ENCODE assay signal across 20 cellular contexts in the genomic region with DNA sequence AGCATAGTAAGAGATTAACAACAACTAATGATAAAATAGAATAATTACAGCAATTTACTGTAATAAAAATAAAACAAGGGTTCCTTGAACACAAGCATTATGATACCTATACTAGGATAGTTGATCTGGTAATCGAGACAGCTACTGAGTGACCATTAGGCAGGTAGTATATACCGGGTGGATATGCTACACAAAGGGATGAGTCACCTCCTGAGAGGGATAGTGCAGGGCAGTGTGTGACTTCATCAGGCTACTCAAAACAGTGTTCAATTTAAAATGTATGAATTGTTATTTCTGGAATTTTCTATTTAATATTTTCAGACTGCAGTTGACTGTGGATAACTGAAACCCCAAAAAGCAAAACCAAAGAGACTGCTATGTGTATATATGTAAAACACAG.
"Had no signal": no experiment of that assay in that cellular context is flagged by ENCODE, and none has a peak within 500 bp of the region (broad histone marks: within the 10 kb centered on the region; RNA-seq: fewer than 3 reads in every experiment).

No MANE protein-coding gene starts in this region.

- H3K9me3 ChIP-seq: esophagus squamous epithelium, psoas muscle, right lobe of liver, suprapubic skin, thyroid gland had no signal

- H3K4me1 ChIP-seq: esophagus squamous epithelium, neural progenitor cell, parathyroid adenoma, psoas muscle, right lobe of liver, suprapubic skin, thyroid gland had no signal

- DNase-seq: effector memory CD4-positive, alpha-beta T cell; esophagus squamous epithelium; foreskin melanocyte; head of caudate nucleus; kidney glomerular epithelial cell; mammary epithelial cell; occipital lobe; psoas muscle; retina; right lobe of liver; stimulated activated CD4-positive, alpha-beta T cell treated with anti-CD3 and anti-CD28 coated beads, Interleukin-4, amount 100 ng/mL, for 1 hour; stimulated activated CD8-positive, alpha-beta memory T cell treated with anti-CD3 and anti-CD28 coated beads, Interleukin-4, amount 100 ng/mL, for 48 hours; stimulated activated naive CD8-positive, alpha-beta T cell treated with anti-CD3 and anti-CD28 coated beads, Interleukin-15, Interleukin-2, amounts not matched to agents 100 U/mL and 50 U/mL, for 24 hours; thyroid gland had no signal

- H3K36me3 ChIP-seq: esophagus squamous epithelium, neural progenitor cell, right lobe of liver, suprapubic skin, thyroid gland had no signal

- H3K4me3 ChIP-seq: esophagus squamous epithelium, hepatocyte, neural progenitor cell, psoas muscle, right lobe of liver, suprapubic skin, thyroid gland had no signal

- H3K4me2 ChIP-seq: hepatocyte, neural progenitor cell had no signal

- H3K27me3 ChIP-seq: esophagus squamous epithelium, hepatocyte, neural progenitor cell, right lobe of liver, suprapubic skin, thyroid gland had no signal

- H3K27ac ChIP-seq: esophagus squamous epithelium, hepatocyte, neural progenitor cell, parathyroid adenoma, psoas muscle, right lobe of liver, suprapubic skin, thyroid gland had no signal

- H2AFZ ChIP-seq: hepatocyte, neural progenitor cell, parathyroid adenoma had no signal

- H3K9ac ChIP-seq: neural progenitor cell, parathyroid adenoma had no signal

- ATAC-seq: natural killer cell treated with Interleukin-12 subunit alpha and Interleukin-12 subunit beta and Interleukin-15 and Interleukin-18, amount 100 ng/mL, for 72 hours; psoas muscle; right lobe of liver; stimulated activated effector memory CD8-positive, alpha-beta T cell treated with anti-CD3 and anti-CD28 coated beads, Interleukin-12 subunit alpha, Interleukin-12 subunit beta, amount 100 ng/mL, for 72 hours; stimulated activated naive CD8-positive, alpha-beta T cell treated with anti-CD3 and anti-CD28 coated beads, Interleukin-15, Interleukin-2, amounts not matched to agents 100 U/mL and 50 U/mL, for 24 hours had no signal

- H3K79me2 ChIP-seq: hepatocyte, parathyroid adenoma had no signal
